29 cellular contexts compared by ENCODE assay signal in genomic region chr9:131843989-131844744, GRCh38.
"Had no signal": no experiment of that assay in that cellular context is flagged by ENCODE, and none has a peak within 500 bp of the region (broad histone marks: within the 10 kb centered on the region; RNA-seq: fewer than 3 reads in every experiment).

No MANE protein-coding gene starts in this region.

- H3K4me3 Mint-ChIP-seq: activated CD4-positive, alpha-beta memory T cell treated with anti-CD3 and anti-CD28 coated beads, Interleukin-2, amount 10 ng/mL, durations not matched to agents 7 days and 5 days; activated CD8-positive, alpha-beta memory T cell treated with anti-CD3 and anti-CD28 coated beads, Interleukin-2, amount 10 ng/mL, durations not matched to agents 7 days and 5 days; activated naive CD4-positive, alpha-beta T cell treated with anti-CD3 and anti-CD28 coated beads, Interleukin-2, amount 10 ng/mL, durations not matched to agents 7 days and 5 days; activated naive CD8-positive, alpha-beta T cell; activated naive CD8-positive, alpha-beta T cell treated with anti-CD3 and anti-CD28 coated beads, Interleukin-2, amount 50 U/mL, for 24 hours; brain had no signal

- ATAC-seq: activated CD8-positive, alpha-beta memory T cell treated with anti-CD3 and anti-CD28 coated beads, Interleukin-2, amount 10 ng/mL, durations not matched to agents 7 days and 5 days; activated naive CD8-positive, alpha-beta T cell treated with anti-CD3 and anti-CD28 coated beads, Interleukin-2, amount 50 U/mL, for 24 hours had no signal

- H3K27me3 Mint-ChIP-seq: activated naive CD8-positive, alpha-beta T cell had no signal

- H3K36me3 ChIP-seq: SJCRH30, WERI-Rb-1 had no signal

- H3K27me3 ChIP-seq: SJCRH30 had no signal

- H3K9me3 ChIP-seq: SJCRH30 had no signal

- H3K9me3 Mint-ChIP-seq: activated naive CD8-positive, alpha-beta T cell treated with anti-CD3 and anti-CD28 coated beads, Interleukin-2, amount 50 U/mL, for 24 hours had no signal

- DNase-seq: activated CD4-positive, alpha-beta memory T cell treated with anti-CD3 and anti-CD28 coated beads, Interleukin-2, amount 10 ng/mL, durations not matched to agents 7 days and 5 days; activated CD4-positive, alpha-beta T cell treated with anti-CD3 and anti-CD28 coated beads for 1 hour; activated CD4-positive, alpha-beta T cell treated with anti-CD3 and anti-CD28 coated beads for 48 hours; activated CD4-positive, CD25-positive, alpha-beta regulatory T cell; activated CD8-positive, alpha-beta memory T cell treated with anti-CD3 and anti-CD28 coated beads for 24 hours; activated CD8-positive, alpha-beta memory T cell treated with anti-CD3 and anti-CD28 coated beads, Interleukin-2, amount 10 ng/mL, durations not matched to agents 7 days and 5 days; activated CD8-positive, alpha-beta memory T cell treated with anti-CD3 and anti-CD28 coated beads, Interleukin-2, amount 50 U/mL, for 48 hours; activated effector memory CD4-positive, alpha-beta T cell treated with Interleukin-2 at 50 U/mL for 16 hours; activated naive CD4-positive, alpha-beta T cell treated with anti-CD3 and anti-CD28 coated beads, Interleukin-2, amount 10 ng/mL, durations not matched to agents 7 days and 5 days; activated naive CD8-positive, alpha-beta T cell treated with anti-CD3 and anti-CD28 coated beads, Interleukin-2, amount 50 U/mL, for 24 hours; activated T-cell treated with anti-CD3 and anti-CD28 coated beads, Interleukin-2, amount 50 U/mL, for 48 hours; anterior cingulate cortex; NCI-H1092 treated with DMSO at 0.1 percent for 48 hours; NCI-H1417; NCI-H146; NCI-H2029 treated with DMSO at 0.1 percent for 48 hours; NCI-H2107; NCI-H510A; NCI-H526; NCI-H748 treated with DMSO at 0.1 percent for 48 hours; NK-92 treated with Interleukin-12 subunit alpha and Interleukin-12 subunit beta, amount 100 ng/mL, for 24 hours; SHP77; SJCRH30; T1000; WERI-Rb-1 had no signal

- H3K27ac ChIP-seq: SJCRH30, SK-N-MC, WERI-Rb-1 had no signal

- FAIRE-seq: bronchial epithelial cell had no signal

- H3K36me3 Mint-ChIP-seq: activated CD8-positive, alpha-beta memory T cell treated with anti-CD3 and anti-CD28 coated beads, Interleukin-2, amount 10 ng/mL, durations not matched to agents 7 days and 5 days; activated naive CD4-positive, alpha-beta T cell treated with anti-CD3 and anti-CD28 coated beads, Interleukin-2, amount 10 ng/mL, durations not matched to agents 7 days and 5 days; activated naive CD8-positive, alpha-beta T cell; brain had no signal

- H3K4me3 ChIP-seq: SJCRH30, SK-N-MC had no signal

- H3K27ac Mint-ChIP-seq: activated CD4-positive, alpha-beta memory T cell treated with anti-CD3 and anti-CD28 coated beads, Interleukin-2, amount 10 ng/mL, durations not matched to agents 7 days and 5 days; activated CD8-positive, alpha-beta memory T cell treated with anti-CD3 and anti-CD28 coated beads, Interleukin-2, amount 10 ng/mL, durations not matched to agents 7 days and 5 days; activated naive CD4-positive, alpha-beta T cell treated with anti-CD3 and anti-CD28 coated beads, Interleukin-2, amount 10 ng/mL, durations not matched to agents 7 days and 5 days; activated naive CD8-positive, alpha-beta T cell; activated naive CD8-positive, alpha-beta T cell treated with anti-CD3 and anti-CD28 coated beads, Interleukin-2, amount 50 U/mL, for 24 hours had no signal
